Comparison of ENCODE assay signal across 8 cellular contexts in genomic region chr18:65725421-65726050, GRCh38. TPM values are rescaled to one million over a fixed set of nuclear protein-coding genes. Genes with fewer than 3 reads are reported as not detected.
DNase-seq lines count a peak whose midpoint lies in the region; ATAC-seq and TF ChIP-seq lines count a peak whose summit lies in the region.

No MANE protein-coding gene starts in this region.

- ATAC-seq in GM18519 (IDR thresholded peaks at IDR 0.05; ENCODE audit: low FRiP score, unreplicated experiment), result no peak

- peak; percentile 72 for TF ChIP-seq CTCF in progenitor cell of endocrine pancreas (IDR thresholded peaks at IDR 0.05; ENCODE audit: unreplicated experiment)

- no peaks in the 10 kb centered on the region for H3K36me3 Mint-ChIP-seq in progenitor cell of endocrine pancreas (ENCODE audit: insufficient read depth)

- H3K27me3 Mint-ChIP-seq in progenitor cell of endocrine pancreas, result peaks cover 4% of the 10 kb centered on the region

- H3K9me3 Mint-ChIP-seq in progenitor cell of endocrine pancreas (ENCODE audit: low read depth), result no peaks in the 10 kb centered on the region

- no peak overlapping the region for H3K4me3 Mint-ChIP-seq in progenitor cell of endocrine pancreas (ENCODE audit: low read depth)

- H3K27ac Mint-ChIP-seq in progenitor cell of endocrine pancreas, result no peak overlapping the region

- DNase-seq in NCI-H1694 treated with DMSO at 0.1 percent for 48 hours (lab: John Stamatoyannopoulos, UW) (peak; percentile 13), NCI-H1694 (lab: John Stamatoyannopoulos, UW) (no peak), NCI-H2107 (lab: John Stamatoyannopoulos, UW) (peak; percentile 43), T47D (ENCODE audit: low read depth in 1 of 2, low spot score in 1 of 2) (peak; percentile 17 to 66), progenitor cell of endocrine pancreas (ENCODE audit: low spot score, unreplicated experiment) (peak; percentile 28), GM19240 (ENCODE audit: insufficient read length, low spot score) (no peak)
- DNase-seq in activated naive CD4-positive, alpha-beta T cell treated with anti-CD3 and anti-CD28 coated beads, Interleukin-2, amount 50 U/mL, for 16 hours, result no peak

- in situ Hi-C loops in T47D (cut with HindIII; ENCODE audit: low pct_unique_long_range_greater_than_20kb, low sequenced_read_pairs), result no loop called here

- H3K4me1 Mint-ChIP-seq in progenitor cell of endocrine pancreas (ENCODE audit: low read depth), result peaks cover 6% of the 10 kb centered on the region

RNA-seq across cellular contexts. Expression of gene CDH7, which starts 25.3 kb away (rescaled TPM):
- 6.5 and 9.2 TPM in 2 replicates for total RNA-seq in progenitor cell of endocrine pancreas

Comparison
In these comparisons a context has a peak if more than half of its experiments do, and no peak if none do; other contexts are left out.
1. DNase-seq: peak in NCI-H1694 treated with DMSO at 0.1 percent for 48 hours (single experiment), NCI-H2107 (single experiment), T47D (2 of 2) and progenitor cell of endocrine pancreas (single experiment); none in NCI-H1694 (single experiment), GM19240 (single experiment) and activated naive CD4-positive, alpha-beta T cell treated with anti-CD3 and anti-CD28 coated beads, Interleukin-2, amount 50 U/mL, for 16 hours (single experiment).